Comparison of ENCODE assay signal across 11 cellular contexts in genomic region chr4:82362565-82362964, GRCh38. TPM values are rescaled to one million over a fixed set of nuclear protein-coding genes. Genes with fewer than 3 reads are reported as not detected.
A peak's percentile ranks its signal among the peaks of the same experiment; 100 is the strongest.
DNase-seq lines count a peak whose midpoint lies in the region; ATAC-seq lines count a peak whose summit lies in the region.
"Had no signal": no experiment of that assay in that cellular context is flagged by ENCODE, and none has a peak within 500 bp of the region (broad histone marks: within the 10 kb centered on the region; RNA-seq: fewer than 3 reads in every experiment).

No MANE protein-coding gene starts in this region.

- intact Hi-C loops in activated naive CD4-positive, alpha-beta T cell treated with anti-CD3 and anti-CD28 coated beads for 36 hours (cut with micrococcal nuclease) = no loop called here

- POLR2A ChIA-PET in activated naive CD8-positive, alpha-beta T cell treated with anti-CD3 and anti-CD28 coated beads, Interleukin-2, amount 10 ng/mL, durations not matched to agents 7 days and 5 days (lab: Charles Lee) = interaction anchor here (1.8 to 3.7 kb wide), 2 partner anchors 8 to 66 kb away, joined by 4 to 21 read pairs; no protein-coding TSS in a partner anchor

- ATAC-seq in HG02588 (IDR thresholded peaks at IDR 0.05; ENCODE audit: unreplicated experiment) (peak; percentile 40), HG03280 (IDR thresholded peaks at IDR 0.05; ENCODE audit: unreplicated experiment) (no peak)
- ATAC-seq in activated naive CD8-positive, alpha-beta T cell treated with anti-CD3 and anti-CD28 coated beads, Interleukin-2, amount 10 ng/mL, durations not matched to agents 7 days and 5 days (ENCODE audit: low read depth) = no peak
- ATAC-seq in stimulated activated memory B cell treated with anti-CD40 and anti-IgM and Interleukin-4, amounts not matched to agents 10 μg/mL and 1 μg/mL and 100 μg/mL, for 72 hours = peak; percentile 60

- CTCF ChIA-PET in activated naive CD4-positive, alpha-beta T cell treated with anti-CD3 and anti-CD28 coated beads for 36 hours (lab: Charles Lee) = interaction anchor here (0.7 to 3.3 kb wide), 2 partner anchors 9 to 65 kb away, joined by 3 to 22 read pairs; no protein-coding TSS in a partner anchor

- H3K9me3 Mint-ChIP-seq in activated naive CD4-positive, alpha-beta T cell treated with anti-CD3 and anti-CD28 coated beads for 36 hours = no peaks in the 10 kb centered on the region
- no peaks in the 10 kb centered on the region for H3K9me3 Mint-ChIP-seq in activated naive CD8-positive, alpha-beta T cell treated with anti-CD3 and anti-CD28 coated beads, Interleukin-2, amount 10 ng/mL, durations not matched to agents 7 days and 5 days
- no peaks in the 10 kb centered on the region for H3K9me3 Mint-ChIP-seq in stimulated activated memory B cell treated with anti-CD40 and anti-IgM and Interleukin-4, amounts not matched to agents 10 μg/mL and 1 μg/mL and 100 μg/mL, for 72 hours

- H3K4me3 Mint-ChIP-seq in activated naive CD4-positive, alpha-beta T cell treated with anti-CD3 and anti-CD28 coated beads for 36 hours = peak overlapping the region; percentile 15
- peak overlapping the region; percentile 16 for H3K4me3 Mint-ChIP-seq in activated naive CD8-positive, alpha-beta T cell treated with anti-CD3 and anti-CD28 coated beads, Interleukin-2, amount 10 ng/mL, durations not matched to agents 7 days and 5 days
- peak overlapping the region; percentile 38 for H3K4me3 Mint-ChIP-seq in stimulated activated memory B cell treated with anti-CD40 and anti-IgM and Interleukin-4, amounts not matched to agents 10 μg/mL and 1 μg/mL and 100 μg/mL, for 72 hours

- peaks cover 85% of the 10 kb centered on the region for H3K4me1 Mint-ChIP-seq in activated naive CD4-positive, alpha-beta T cell treated with anti-CD3 and anti-CD28 coated beads for 36 hours (ENCODE audit: low read depth)
- H3K4me1 Mint-ChIP-seq in activated naive CD8-positive, alpha-beta T cell treated with anti-CD3 and anti-CD28 coated beads, Interleukin-2, amount 10 ng/mL, durations not matched to agents 7 days and 5 days = peaks cover 63% of the 10 kb centered on the region
- H3K4me1 Mint-ChIP-seq in stimulated activated memory B cell treated with anti-CD40 and anti-IgM and Interleukin-4, amounts not matched to agents 10 μg/mL and 1 μg/mL and 100 μg/mL, for 72 hours = peaks cover 83% of the 10 kb centered on the region

- no peaks in the 10 kb centered on the region for H3K27me3 Mint-ChIP-seq in activated naive CD4-positive, alpha-beta T cell treated with anti-CD3 and anti-CD28 coated beads for 36 hours (ENCODE audit: low read depth)
- H3K27me3 Mint-ChIP-seq in activated naive CD8-positive, alpha-beta T cell treated with anti-CD3 and anti-CD28 coated beads, Interleukin-2, amount 10 ng/mL, durations not matched to agents 7 days and 5 days = no peaks in the 10 kb centered on the region
- H3K27me3 Mint-ChIP-seq in stimulated activated memory B cell treated with anti-CD40 and anti-IgM and Interleukin-4, amounts not matched to agents 10 μg/mL and 1 μg/mL and 100 μg/mL, for 72 hours = no peaks in the 10 kb centered on the region

- H3K27ac Mint-ChIP-seq in activated naive CD4-positive, alpha-beta T cell treated with anti-CD3 and anti-CD28 coated beads for 36 hours = no peak overlapping the region
- peak overlapping the region; percentile 13 for H3K27ac Mint-ChIP-seq in activated naive CD8-positive, alpha-beta T cell treated with anti-CD3 and anti-CD28 coated beads, Interleukin-2, amount 10 ng/mL, durations not matched to agents 7 days and 5 days
- H3K27ac Mint-ChIP-seq in stimulated activated memory B cell treated with anti-CD40 and anti-IgM and Interleukin-4, amounts not matched to agents 10 μg/mL and 1 μg/mL and 100 μg/mL, for 72 hours = peak overlapping the region; percentile 69

- DNase-seq in activated naive CD4-positive, alpha-beta T cell treated with anti-CD3 and anti-CD28 coated beads for 36 hours = no peak
- DNase-seq in activated naive CD4-positive, alpha-beta T cell (lab: John Stamatoyannopoulos, UW) = no peak
- no peak for DNase-seq in activated naive CD8-positive, alpha-beta T cell treated with anti-CD3 and anti-CD28 coated beads, Interleukin-2, amount 10 ng/mL, durations not matched to agents 7 days and 5 days
- DNase-seq in nucleus accumbens (lab: John Stamatoyannopoulos, UW) (no peak), NCI-H748 (lab: John Stamatoyannopoulos, UW; ENCODE audit: unreplicated experiment) (no peak)
- DNase-seq: erythroblast; SIG-M5; stimulated activated CD8-positive, alpha-beta memory T cell treated with anti-CD3 and anti-CD28 coated beads, Interleukin-4, amount 100 ng/mL, for 48 hours had no signal

- peaks cover 49% of the 10 kb centered on the region for H3K36me3 Mint-ChIP-seq in activated naive CD4-positive, alpha-beta T cell treated with anti-CD3 and anti-CD28 coated beads for 36 hours (ENCODE audit: low read depth)
- peaks cover 35% of the 10 kb centered on the region for H3K36me3 Mint-ChIP-seq in activated naive CD8-positive, alpha-beta T cell treated with anti-CD3 and anti-CD28 coated beads, Interleukin-2, amount 10 ng/mL, durations not matched to agents 7 days and 5 days
- H3K36me3 Mint-ChIP-seq in stimulated activated memory B cell treated with anti-CD40 and anti-IgM and Interleukin-4, amounts not matched to agents 10 μg/mL and 1 μg/mL and 100 μg/mL, for 72 hours = peaks cover 23% of the 10 kb centered on the region

RNA-seq across cellular contexts. Expression of gene HNRNPD, which starts 11.2 kb away (rescaled TPM):
- total RNA-seq in activated naive CD4-positive, alpha-beta T cell treated with anti-CD3 and anti-CD28 coated beads for 36 hours = 100 to 1,000 TPM; 340 to 367 TPM
- 100 to 1,000 TPM; 356 to 360 TPM for total RNA-seq in activated naive CD8-positive, alpha-beta T cell treated with anti-CD3 and anti-CD28 coated beads, Interleukin-2, amount 10 ng/mL, durations not matched to agents 7 days and 5 days

Comparison
In these comparisons a context has a peak if more than half of its experiments do, and no peak if none do; other contexts are left out.
1. ATAC-seq: peak in HG02588 (single experiment) and stimulated activated memory B cell treated with anti-CD40 and anti-IgM and Interleukin-4, amounts not matched to agents 10 μg/mL and 1 μg/mL and 100 μg/mL, for 72 hours (single experiment); none in activated naive CD8-positive, alpha-beta T cell treated with anti-CD3 and anti-CD28 coated beads, Interleukin-2, amount 10 ng/mL, durations not matched to agents 7 days and 5 days (single experiment) and HG03280 (single experiment).
2. Peak in every context shown above with its lines, with median percentiles within 50 percentile points of each other: H3K4me3 Mint-ChIP-seq.